In genomic region chr3:113531826-113532697, GRCh38 we compare ENCODE assay signal across 7 cellular contexts. TPM values are rescaled to one million over a fixed set of nuclear protein-coding genes. Genes with fewer than 3 reads are reported as not detected.
DNase-seq lines count a peak whose midpoint lies in the region; ATAC-seq and FAIRE-seq lines count a peak whose summit lies in the region.

TSS of gene SIDT1 (plus strand) at chr3:113532555. CDS start at chr3:113533022, 467 bp downstream.

- H3K27me3 ChIP-seq in ectodermal cell (ENCODE audit: control insufficient read depth, insufficient read depth, low read length, poor library complexity, severe bottlenecking) = peaks cover 92% of the 10 kb centered on the region

- WGBS in ectodermal cell, 2 experiments = 16 to 17% methylated on average over 16 to 18 of the region's 18 CpGs

- H3K27ac ChIP-seq in ectodermal cell (ENCODE audit: insufficient read depth, low read depth, low read length, poor library complexity, severe bottlenecking) = no peak within 1 kb of the TSS

- peak; percentile 44 for DNase-seq in GM18507 (ENCODE audit: extremely low spot score, insufficient read length, low read depth)
- DNase-seq in NCI-H1417 treated with DMSO at 0.1 percent for 48 hours (lab: John Stamatoyannopoulos, UW) = peak; percentile 4
- DNase-seq in activated CD4-positive, alpha-beta T cell treated with anti-CD3 and anti-CD28 coated beads, Interleukin-2, amount 50 U/mL, for 1 hour = peak; percentile 65
- peak; percentile 6 for DNase-seq in midbrain (lab: John Stamatoyannopoulos, UW)
- DNase-seq in stimulated activated naive CD4-positive, alpha-beta T cell (lab: John Stamatoyannopoulos, UW) = peak; percentile 55 to 82 (median 68)

- peak within 1 kb of the TSS; percentile 37 for H3K4me3 ChIP-seq in ectodermal cell (ENCODE audit: insufficient read depth, low read depth, low read length)

- peaks cover 3% of the 10 kb centered on the region for H3K4me1 ChIP-seq in ectodermal cell (ENCODE audit: control insufficient read depth, insufficient read depth, low read length)

- no peaks in the 10 kb centered on the region for H3K36me3 ChIP-seq in ectodermal cell (ENCODE audit: control insufficient read depth, insufficient read depth, low read length)

- peak; percentile 77 for ATAC-seq in HG02642 (IDR thresholded peaks at IDR 0.05; ENCODE audit: poor library complexity, unreplicated experiment)

- peak; percentile 97 for FAIRE-seq in GM18507 (lab: Jason Lieb, UNC)

- H3K9me3 ChIP-seq in ectodermal cell (ENCODE audit: control insufficient read depth, low read length) = no peaks in the 10 kb centered on the region

RNA-seq across cellular contexts. Expression of gene SIDT1, which starts in this region (rescaled TPM):
- not detected for polyA plus RNA-seq in ectodermal cell (2013, experiment 1 of 4)
- polyA plus RNA-seq in ectodermal cell (2013, experiment 2 of 4) = 0.04 TPM
- polyA plus RNA-seq in ectodermal cell (2013, experiment 3 of 4) = 0.32 TPM
- polyA plus RNA-seq in ectodermal cell (2013, experiment 4 of 4) = 0.04 TPM

Comparison
In these comparisons a context has a peak if more than half of its experiments do, and no peak if none do; other contexts are left out.
1. DNase-seq: peak in every context shown above with its lines; median percentile 68 in stimulated activated naive CD4-positive, alpha-beta T cell; 65 in activated CD4-positive, alpha-beta T cell treated with anti-CD3 and anti-CD28 coated beads, Interleukin-2, amount 50 U/mL, for 1 hour; 44 in GM18507; 6 in midbrain; 4 in NCI-H1417 treated with DMSO at 0.1 percent for 48 hours.